ENCODE assay signal across 14 cellular contexts in the genomic region with DNA sequence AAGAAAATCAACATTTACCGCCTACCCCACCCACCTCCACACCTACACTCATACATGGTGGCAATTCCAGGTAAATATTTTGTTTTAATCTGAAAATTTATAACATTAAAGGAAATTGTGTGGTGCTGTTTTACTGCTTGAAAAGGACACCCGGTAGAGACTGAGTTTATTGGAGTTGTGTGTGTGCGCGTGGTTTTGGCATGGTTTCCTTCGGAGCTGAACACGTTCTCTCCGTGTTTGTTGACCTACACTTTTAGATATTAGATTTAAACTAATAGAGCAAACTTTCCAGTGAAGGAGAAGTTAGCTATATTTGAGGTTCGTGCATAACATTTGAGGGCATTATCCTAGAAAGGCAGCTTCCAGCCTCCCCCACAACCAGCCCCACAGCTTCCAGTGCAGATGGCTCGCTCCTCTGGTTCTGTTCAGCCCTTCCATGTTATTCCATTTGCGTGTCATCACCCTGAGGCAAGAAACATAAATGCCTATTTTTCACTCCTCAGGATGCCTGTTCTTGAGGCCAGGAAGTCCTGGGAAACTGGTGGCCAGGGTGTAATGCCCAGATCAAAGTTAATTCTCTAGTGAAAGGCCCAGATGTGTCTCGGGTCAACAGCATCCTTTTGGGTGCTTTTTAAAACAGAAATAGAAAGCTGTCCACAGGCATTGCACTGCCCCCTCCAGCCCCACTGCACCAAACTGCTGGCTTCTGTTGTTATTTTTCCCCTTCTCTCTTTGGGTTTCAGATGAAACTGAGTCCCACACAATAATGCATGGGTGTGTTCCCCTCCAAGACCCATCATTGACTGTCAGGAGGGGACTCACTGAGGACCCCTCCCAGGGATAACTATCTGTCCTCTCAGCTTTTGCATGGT.
DNase-seq lines count a peak whose midpoint lies in the region; ATAC-seq and TF ChIP-seq lines count a peak whose summit lies in the region.
"Had no signal": no experiment of that assay in that cellular context is flagged by ENCODE, and none has a peak within 500 bp of the region (broad histone marks: within the 10 kb centered on the region; RNA-seq: fewer than 3 reads in every experiment).

No MANE protein-coding gene starts in this region.

- DNase-seq in GM10266 (ENCODE audit: extremely low spot score): peak; percentile 14
- DNase-seq in foreskin fibroblast: peak in 1 of 2 donors; percentile 63
- no peak for DNase-seq in NCI-H146 treated with DMSO at 0.1 percent for 48 hours (lab: John Stamatoyannopoulos, UW; ENCODE audit: unreplicated experiment)
- DNase-seq in NCI-H345 (lab: John Stamatoyannopoulos, UW): no peak
- no peak for DNase-seq in NCI-H524 (lab: John Stamatoyannopoulos, UW)
- DNase-seq in putamen (ENCODE audit: low spot score): no peak
- DNase-seq: activated CD4-positive, alpha-beta T cell treated with anti-CD3 and anti-CD28 coated beads, Interleukin-2, amount 10 ng/mL, durations not matched to agents 7 days and 5 days; kidney; NCI-H2107; spleen had no signal

- H3K4me3 ChIP-seq in foreskin fibroblast (ENCODE audit: low read depth in 1 of 2, low read length in 2 of 2): no peak overlapping the region
- H3K4me3 ChIP-seq: coronary artery, K562, spleen had no signal

- TF ChIP-seq CTCF in GM10266 (IDR thresholded peaks at IDR 0.05; ENCODE audit: control insufficient read depth, insufficient read depth, low read depth, missing control alignments): peak; percentile 31
- TF ChIP-seq CTCF in foreskin fibroblast (IDR thresholded peaks at IDR 0.05; ENCODE audit: low read depth, low read length): peak; percentile 10

- ATAC-seq in GM21360 (IDR thresholded peaks at IDR 0.05; ENCODE audit: unreplicated experiment) (peak; percentile 17), HG03342 (IDR thresholded peaks at IDR 0.05; ENCODE audit: unreplicated experiment) (peak; percentile 42)
- ATAC-seq: K562 had no signal
